18 cellular contexts compared by ENCODE assay signal in genomic region chr2:10289352-10289751, GRCh38.
"Had no signal": no experiment of that assay in that cellular context is flagged by ENCODE, and none has a peak within 500 bp of the region (broad histone marks: within the 10 kb centered on the region; RNA-seq: fewer than 3 reads in every experiment).

No MANE protein-coding gene starts in this region.

- DNase-seq: activated CD4-positive, alpha-beta T cell treated with anti-CD3 and anti-CD28 coated beads, Interleukin-2, amount 50 U/mL, for 1 hour; activated CD8-positive, alpha-beta memory T cell treated with anti-CD3 and anti-CD28 coated beads for 24 hours; activated naive CD8-positive, alpha-beta T cell treated with anti-CD3 and anti-CD28 coated beads for 36 hours; amygdala; cortex of kidney; effector CD4-positive, alpha-beta T cell; hypothalamus; left ventricle myocardium inferior; naive thymus-derived CD8-positive, alpha-beta T cell; retina; stimulated activated CD4-positive, alpha-beta T cell treated with anti-CD3 and anti-CD28 coated beads, Interleukin-15, amount 100 ng/mL, for 24 hours; stimulated activated CD4-positive, alpha-beta T cell treated with anti-CD3 and anti-CD28 coated beads, Interleukin-4, amount 100 ng/mL, for 24 hours; stimulated activated naive CD4-positive, alpha-beta T cell treated with Interleukin-2 at 50 U/mL for 16 hours; substantia nigra had no signal

- H3K4me3 ChIP-seq: esophagus muscularis mucosa, left ventricle myocardium inferior, skin epidermis, tibial nerve had no signal

- H3K36me3 ChIP-seq: esophagus muscularis mucosa, left ventricle myocardium inferior, neutrophil, tibial nerve had no signal

- H3K27ac ChIP-seq: esophagus muscularis mucosa, left ventricle myocardium inferior, neutrophil, skin epidermis, tibial nerve had no signal

- H3K27me3 ChIP-seq: esophagus muscularis mucosa, neutrophil, tibial nerve had no signal

- H3K9me3 ChIP-seq: neutrophil had no signal
